ENCODE assay signal across 27 cellular contexts in genomic region chr22:49405590-49405989, GRCh38.
"Had no signal": no experiment of that assay in that cellular context is flagged by ENCODE, and none has a peak within 500 bp of the region (broad histone marks: within the 10 kb centered on the region; RNA-seq: fewer than 3 reads in every experiment).

No MANE protein-coding gene starts in this region.

- H3K4me3 ChIP-seq: ascending aorta, breast epithelium, cardiac muscle cell, coronary artery, dorsolateral prefrontal cortex, esophagus muscularis mucosa, gastrocnemius medialis had no signal

- ATAC-seq: activated CD4-positive, alpha-beta T cell treated with anti-CD3 and anti-CD28 coated beads for 36 hours; activated CD8-positive, alpha-beta T cell treated with anti-CD3 and anti-CD28 coated beads, Interleukin-2, amount 10 ng/mL, durations not matched to agents 7 days and 5 days; activated naive CD4-positive, alpha-beta T cell treated with anti-CD3 and anti-CD28 coated beads, Interleukin-2, amount 50 U/mL, for 72 hours; effector memory CD8-positive, alpha-beta T cell; foreskin keratinocyte; gastrocnemius medialis had no signal

- H3K36me3 ChIP-seq: ascending aorta, breast epithelium, cardiac muscle cell, esophagus muscularis mucosa, gastrocnemius medialis had no signal

- DNase-seq: activated CD4-positive, alpha-beta memory T cell treated with anti-CD3 and anti-CD28 coated beads for 36 hours; activated CD4-positive, alpha-beta T cell treated with anti-CD3 and anti-CD28 coated beads for 36 hours; activated CD4-positive, alpha-beta T cell treated with anti-CD3 and anti-CD28 coated beads, Interleukin-2, amount 10 ng/mL, durations not matched to agents 24 days and 14 days; activated CD4-positive, CD25-positive, alpha-beta regulatory T cell; activated CD4-positive, CD25-positive, alpha-beta regulatory T cell treated with anti-CD3 and anti-CD28 coated beads, Interleukin-2, amount 50 U/mL, for 72 hours; activated CD8-positive, alpha-beta T cell treated with anti-CD3 and anti-CD28 coated beads, Interleukin-2, amount 10 ng/mL, durations not matched to agents 7 days and 5 days; activated gamma-delta T cell; activated naive CD4-positive, alpha-beta T cell; activated naive CD4-positive, alpha-beta T cell treated with anti-CD3 and anti-CD28 coated beads, Interleukin-2, amount 10 ng/mL, durations not matched to agents 7 days and 5 days; activated naive CD8-positive, alpha-beta T cell treated with anti-CD3 and anti-CD28 coated beads, Interleukin-2, amount 10 ng/mL, durations not matched to agents 7 days and 5 days; activated T-cell treated with anti-CD3 and anti-CD28 coated beads for 4 hours; activated T-cell treated with anti-CD3 and anti-CD28 coated beads, Interleukin-2, amount 50 U/mL, for 24 hours; activated T-cell treated with anti-CD3 and anti-CD28 coated beads, Interleukin-2, amount 50 U/mL, for 72 hours; effector CD4-positive, alpha-beta T cell; effector memory CD8-positive, alpha-beta T cell; erythroblast; foreskin keratinocyte; gastrocnemius medialis; glutamatergic neuron; T-helper 2 cell had no signal

- H3K27me3 ChIP-seq: ascending aorta, cardiac muscle cell, foreskin keratinocyte had no signal

- H3K4me1 ChIP-seq: ascending aorta, breast epithelium, esophagus muscularis mucosa, foreskin keratinocyte, gastrocnemius medialis had no signal

- H3K9me3 ChIP-seq: gastrocnemius medialis had no signal

- H3K27ac ChIP-seq: ascending aorta, breast epithelium, cardiac muscle cell, coronary artery, esophagus muscularis mucosa, foreskin keratinocyte, gastrocnemius medialis had no signal
